Comparison of ENCODE assay signal across 17 cellular contexts in the genomic region with DNA sequence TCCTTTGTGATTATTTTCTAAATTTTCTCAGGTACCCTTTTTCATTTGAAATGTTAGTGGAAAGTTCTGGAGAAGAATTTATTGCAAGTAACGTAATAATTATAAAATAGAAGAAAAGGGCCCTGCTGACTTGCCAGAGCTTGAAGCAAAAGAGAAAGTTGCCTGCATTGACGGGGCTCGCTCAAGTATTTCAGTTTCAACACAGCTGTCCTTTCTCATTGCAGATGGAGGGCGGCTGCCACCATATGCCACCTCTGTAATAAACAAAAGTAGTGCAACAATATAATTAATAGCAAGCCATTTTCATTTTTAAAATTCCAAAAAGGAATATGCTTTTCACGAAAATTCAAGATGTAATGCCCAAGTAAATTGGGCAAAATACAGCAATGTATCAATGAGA.
"Had no signal": no experiment of that assay in that cellular context is flagged by ENCODE, and none has a peak within 500 bp of the region (broad histone marks: within the 10 kb centered on the region; RNA-seq: fewer than 3 reads in every experiment).

No MANE protein-coding gene starts in this region.

- H3K27me3 ChIP-seq: brain microvascular endothelial cell, neural progenitor cell, ovary had no signal

- H3K27ac ChIP-seq: brain microvascular endothelial cell, neural progenitor cell, ovary, skin epidermis, thoracic aorta had no signal

- ATAC-seq: activated naive CD4-positive, alpha-beta T cell treated with anti-CD3 and anti-CD28 coated beads, Interleukin-2, amount 50 U/mL, for 72 hours; activated T-cell treated with anti-CD3 and anti-CD28 coated beads, Interleukin-2, amount 50 U/mL, for 4 hours; left colon; stimulated activated naive CD8-positive, alpha-beta T cell treated with anti-CD3 and anti-CD28 coated beads, Interleukin-15, amount 100 ng/mL, for 72 hours had no signal

- H3K27ac Mint-ChIP-seq: activated naive CD4-positive, alpha-beta T cell treated with anti-CD3 and anti-CD28 coated beads, Interleukin-2, amount 50 U/mL, for 72 hours; dendritic cell treated with granulocyte-macrophage colony-stimulating factor and Interleukin-4, amounts not matched to agents 40 ng/mL and 50 ng/mL, for 4 days; immature natural killer cell; memory B cell; neural progenitor cell; stimulated activated naive CD8-positive, alpha-beta T cell treated with anti-CD3 and anti-CD28 coated beads, Interleukin-15, amount 100 ng/mL, for 72 hours had no signal

- H3K36me3 Mint-ChIP-seq: immature natural killer cell, memory B cell, neural progenitor cell had no signal

- H3K4me3 ChIP-seq: neural progenitor cell, ovary, skin epidermis, thoracic aorta had no signal

- H3K27me3 Mint-ChIP-seq: dendritic cell treated with granulocyte-macrophage colony-stimulating factor and Interleukin-4, amounts not matched to agents 40 ng/mL and 50 ng/mL, for 4 days; memory B cell; stimulated activated naive CD8-positive, alpha-beta T cell treated with anti-CD3 and anti-CD28 coated beads, Interleukin-15, amount 100 ng/mL, for 72 hours had no signal

- DNase-seq: activated CD4-positive, alpha-beta T cell treated with anti-CD3 and anti-CD28 coated beads, Interleukin-2, amount 50 U/mL, for 48 hours; activated CD4-positive, CD25-positive, alpha-beta regulatory T cell treated with anti-CD3 and anti-CD28 coated beads, Interleukin-2, amount 50 U/mL, for 72 hours; activated effector memory CD4-positive, alpha-beta T cell treated with anti-CD3 and anti-CD28 coated beads, Interleukin-2, amount 50 U/mL, for 16 hours; activated T-cell treated with anti-CD3 and anti-CD28 coated beads, Interleukin-2, amount 50 U/mL, for 4 hours; amniotic stem cell; brain microvascular endothelial cell; immature natural killer cell; left colon; ovary; stimulated activated CD4-positive, alpha-beta T cell treated with anti-CD3 and anti-CD28 coated beads, Interleukin-4, amount 100 ng/mL, for 4 hours; stimulated activated naive CD8-positive, alpha-beta T cell treated with anti-CD3 and anti-CD28 coated beads, Interleukin-15, amount 100 ng/mL, for 72 hours had no signal

- H3K4me3 Mint-ChIP-seq: activated T-cell treated with anti-CD3 and anti-CD28 coated beads, Interleukin-2, amount 50 U/mL, for 4 hours; dendritic cell treated with granulocyte-macrophage colony-stimulating factor and Interleukin-4, amounts not matched to agents 40 ng/mL and 50 ng/mL, for 4 days; immature natural killer cell; memory B cell; neural progenitor cell; stimulated activated naive CD8-positive, alpha-beta T cell treated with anti-CD3 and anti-CD28 coated beads, Interleukin-15, amount 100 ng/mL, for 72 hours had no signal

- H3K4me1 Mint-ChIP-seq: immature natural killer cell; memory B cell; stimulated activated naive CD8-positive, alpha-beta T cell treated with anti-CD3 and anti-CD28 coated beads, Interleukin-15, amount 100 ng/mL, for 72 hours had no signal
